ENCODE assay signal across 8 cellular contexts in the genomic region with DNA sequence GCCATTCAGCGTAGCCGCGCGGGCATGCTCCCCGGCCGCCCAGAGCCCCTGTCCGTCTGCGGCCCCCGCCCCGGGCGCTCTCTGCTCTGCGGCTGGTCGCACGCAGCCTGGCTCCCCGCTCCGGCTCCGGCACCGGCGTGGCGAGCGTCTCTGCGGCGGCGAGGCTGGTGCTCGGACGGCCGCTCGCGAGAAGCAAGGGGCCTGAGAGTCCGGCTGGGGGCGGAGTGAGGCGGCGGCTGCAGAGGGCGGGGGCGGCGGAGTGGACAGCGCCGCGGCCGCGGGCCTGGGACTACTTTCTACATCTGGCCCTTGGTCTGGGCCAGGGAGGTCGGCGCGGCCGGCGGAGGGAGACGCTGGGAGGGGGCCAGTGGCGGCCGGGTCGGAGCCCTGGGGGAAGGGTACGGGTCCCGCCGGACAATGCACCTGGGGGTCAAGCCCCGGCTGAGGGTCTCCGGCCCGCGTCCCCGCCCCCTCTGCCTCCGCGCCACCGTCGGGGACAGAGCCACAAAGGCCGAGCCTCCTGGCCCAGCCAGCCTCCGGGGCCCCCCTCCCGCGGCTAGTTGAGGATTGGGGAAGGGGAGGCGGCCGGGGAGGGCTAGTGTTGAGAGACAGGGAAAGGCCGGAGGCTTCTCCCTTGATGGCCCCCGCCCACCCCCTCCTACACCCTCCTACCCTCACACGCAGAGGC. TPM values are rescaled to one million over a fixed set of nuclear protein-coding genes. Genes with fewer than 3 reads are reported as not detected.
DNase-seq lines count a peak whose midpoint lies in the region; ATAC-seq, FAIRE-seq and TF ChIP-seq lines count a peak whose summit lies in the region.

Gene PRTG (minus strand): TSS at position 226 of the 688 bp plus-strand sequence. CDS start 221 bp downstream, at position 5.

- DNase-seq in C1 segment of cervical spinal cord (lab: John Stamatoyannopoulos, UW) = peak in 11 of 14 donors; percentile 9 to 73 (median 46)
- peak; percentile 41 to 76 for DNase-seq in HAP-1 (ENCODE audit: low spot score in 2 of 2)
- peak; percentile 55 for DNase-seq in urothelium cell line (ENCODE audit: low spot score)
- DNase-seq in stimulated activated CD4-positive, alpha-beta T cell treated with anti-CD3 and anti-CD28 coated beads, Interleukin-4, amount 100 ng/mL, for 4 hours = no peak
- no peak for DNase-seq in NCI-H1105 (lab: John Stamatoyannopoulos, UW)

- in situ Hi-C loops in HAP-1 (cut with MboI; ENCODE audit: low sequenced_read_pairs) = no loop called here

- H2AFZ ChIP-seq in SU-DHL-6 (ENCODE audit: low read depth, low read length, severe bottlenecking) = peak within 1 kb of the TSS; percentile 73

- peak; percentile 62 for ATAC-seq in esophagus mucosa

- H3K9me3 ChIP-seq in HAP-1 (no peaks in the 10 kb centered on the region), SU-DHL-6 (ENCODE audit: insufficient read depth, low read length) (no peaks in the 10 kb centered on the region), mucosa of stomach (ENCODE audit: control insufficient read depth, low read length) (no peaks in the 10 kb centered on the region)

- no peak for FAIRE-seq in urothelium cell line (lab: Jason Lieb, UNC)

- peaks cover 46% of the 10 kb centered on the region for H3K79me2 ChIP-seq in SU-DHL-6 (ENCODE audit: insufficient read depth, low read length)

- TF ChIP-seq CTCF in SU-DHL-6 (IDR thresholded peaks at IDR 0.05; ENCODE audit: insufficient read depth, low read length, poor library complexity, severe bottlenecking) = no peak

- H3K9ac ChIP-seq in SU-DHL-6 (ENCODE audit: low read length) (peak within 1 kb of the TSS; percentile 81), mucosa of stomach (ENCODE audit: low read length) (peak within 1 kb of the TSS; percentile 50)

- H3K27me3 ChIP-seq in HAP-1 (ENCODE audit: low read depth) = peaks cover 11% of the 10 kb centered on the region; the same call in 1 of the 2 replicates
- H3K27me3 ChIP-seq in SU-DHL-6 (ENCODE audit: low read length) = no peaks in the 10 kb centered on the region
- peaks cover 28% of the 10 kb centered on the region for H3K27me3 ChIP-seq in mucosa of stomach (ENCODE audit: control insufficient read depth, insufficient read depth, low read length)

- no peaks in the 10 kb centered on the region for H3K36me3 ChIP-seq in HAP-1 (replicated peaks)
- H3K36me3 ChIP-seq in SU-DHL-6 (ENCODE audit: low read length) = no peaks in the 10 kb centered on the region; the same call in 1 of the 2 replicates
- no peaks in the 10 kb centered on the region for H3K36me3 ChIP-seq in mucosa of stomach (ENCODE audit: control insufficient read depth, insufficient read depth, low read length)

- peaks cover 44% of the 10 kb centered on the region for H3F3A ChIP-seq in SU-DHL-6 (ENCODE audit: insufficient read depth)

- H3K27ac ChIP-seq in SU-DHL-6 (ENCODE audit: low read depth, low read length) = peak within 1 kb of the TSS; percentile 97

- H3K4me3 ChIP-seq in HAP-1 (peak within 1 kb of the TSS; percentile 53), SU-DHL-6 (ENCODE audit: insufficient read depth, low read length, poor library complexity, severe bottlenecking) (peak within 1 kb of the TSS; percentile 75), mucosa of stomach (ENCODE audit: low read length) (peak within 1 kb of the TSS; percentile 60)

- no peaks in the 10 kb centered on the region for H3K9me2 ChIP-seq in SU-DHL-6 (replicated peaks; ENCODE audit: insufficient read depth, low read length)

- H4K20me1 ChIP-seq in SU-DHL-6 (ENCODE audit: low read depth, low read length) = no peaks in the 10 kb centered on the region

- H3K4me1 ChIP-seq in HAP-1 = peaks cover 20% of the 10 kb centered on the region
- H3K4me1 ChIP-seq in mucosa of stomach (ENCODE audit: control insufficient read depth, insufficient read depth, low read length) = peaks cover 10% of the 10 kb centered on the region

- peak within 1 kb of the TSS; percentile 71 for H3K4me2 ChIP-seq in SU-DHL-6 (ENCODE audit: low read depth, low read length, poor library complexity, severe bottlenecking)

RNA-seq across cellular contexts. Expression of gene PRTG, which starts in this region (rescaled TPM):
- total RNA-seq in esophagus mucosa = 0.56 TPM

Comparison
In these comparisons a context has a peak if more than half of its experiments do, and no peak if none do; other contexts are left out.
1. Peak in ATAC-seq in esophagus mucosa; RNA of the gene not detected or under 1 TPM.
2. DNase-seq: peak in C1 segment of cervical spinal cord (11 of 14), HAP-1 (2 of 2) and urothelium cell line (single experiment); none in stimulated activated CD4-positive, alpha-beta T cell treated with anti-CD3 and anti-CD28 coated beads, Interleukin-4, amount 100 ng/mL, for 4 hours (0 of 2) and NCI-H1105 (single experiment).
3. Peak in every context shown above with its lines, with median percentiles within 50 percentile points of each other: H3K4me3 ChIP-seq.